In the genomic region with DNA sequence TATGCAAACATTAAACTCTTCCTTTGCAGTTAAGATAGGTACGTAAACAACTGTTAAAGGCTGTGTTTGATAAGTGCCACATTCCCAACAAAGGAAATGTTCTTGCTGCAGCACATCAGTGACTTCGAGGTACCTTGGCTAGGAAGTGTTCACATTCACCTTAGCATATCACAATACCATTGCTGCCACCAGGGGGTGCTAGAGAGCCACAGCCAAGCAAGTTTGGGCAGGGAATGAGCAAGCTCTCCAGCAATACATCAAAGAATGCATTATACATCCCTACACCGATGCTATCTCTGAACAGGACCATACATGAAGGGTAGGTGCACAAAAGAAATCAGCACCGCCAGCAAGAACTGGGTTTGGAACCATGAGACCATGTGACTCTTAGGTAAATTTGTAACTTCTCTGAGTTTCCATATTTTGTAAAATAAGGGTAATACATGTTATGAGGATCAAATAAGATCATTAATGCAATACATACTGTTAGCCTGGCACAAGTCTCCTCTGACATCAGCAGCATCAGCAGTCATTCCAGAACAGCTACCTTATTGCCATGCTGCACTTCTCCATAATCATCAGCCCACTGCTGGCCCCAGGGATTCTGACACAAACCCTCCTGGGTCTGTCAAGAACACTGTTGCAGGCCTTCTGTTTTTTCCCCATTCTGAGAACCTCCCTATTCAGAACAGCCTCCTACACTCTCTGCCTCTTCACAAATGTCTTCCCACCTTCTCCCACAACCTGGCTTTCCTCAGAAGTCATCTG, we compare ENCODE assay signal across 8 cellular contexts. TPM values are rescaled to one million over a fixed set of nuclear protein-coding genes. Genes with fewer than 3 reads are reported as not detected.
DNase-seq lines count a peak whose midpoint lies in the region; ATAC-seq, FAIRE-seq and TF ChIP-seq lines count a peak whose summit lies in the region.

No MANE protein-coding gene starts in this region.

- no peaks in the 10 kb centered on the region for H3K4me1 ChIP-seq in astrocyte (ENCODE audit: insufficient read depth, low read length)

- H3K4me2 ChIP-seq in astrocyte (ENCODE audit: low read length): no peak overlapping the region

- no peaks in the 10 kb centered on the region for H3K9me3 Mint-ChIP-seq in astrocyte (ENCODE audit: unreplicated experiment)

- FAIRE-seq in astrocyte (lab: Jason Lieb, UNC): peak; percentile 84

- H3K27ac ChIP-seq in astrocyte (ENCODE audit: low read depth, low read length): no peak overlapping the region

- no peaks in the 10 kb centered on the region for H3K27me3 ChIP-seq in astrocyte (ENCODE audit: insufficient read depth, low read length)

- peak; percentile 89 for TF ChIP-seq CTCF in GM10266 (IDR thresholded peaks at IDR 0.05; ENCODE audit: control insufficient read depth, insufficient read depth, low read depth, missing control alignments)
- peak; percentile 98 for TF ChIP-seq CTCF in astrocyte (IDR thresholded peaks at IDR 0.05; ENCODE audit: insufficient read depth, low read depth, low read length)

- H3K9me3 ChIP-seq in astrocyte (ENCODE audit: insufficient read depth, low read depth, low read length): no peaks in the 10 kb centered on the region

- H3K4me3 ChIP-seq in astrocyte (ENCODE audit: insufficient read depth, low read depth, low read length): no peak overlapping the region

- no peak overlapping the region for H3K27ac Mint-ChIP-seq in astrocyte (ENCODE audit: unreplicated experiment)

- peak; percentile 50 for ATAC-seq in HG02623 (IDR thresholded peaks at IDR 0.05; ENCODE audit: unreplicated experiment)

- H4K20me1 ChIP-seq in astrocyte (ENCODE audit: insufficient read depth, low read length): peaks cover 66% of the 10 kb centered on the region

- no peaks in the 10 kb centered on the region for H3K27me3 Mint-ChIP-seq in astrocyte (ENCODE audit: low read depth, unreplicated experiment)

- peaks cover 29% of the 10 kb centered on the region for H3K79me2 ChIP-seq in astrocyte (ENCODE audit: insufficient read depth, low read length)

- peaks cover 8% of the 10 kb centered on the region for H3K4me1 Mint-ChIP-seq in astrocyte (ENCODE audit: low read depth, unreplicated experiment)

- H3K9ac ChIP-seq in astrocyte (ENCODE audit: low read length): no peak overlapping the region

- no peaks in the 10 kb centered on the region for H3K36me3 Mint-ChIP-seq in astrocyte (ENCODE audit: low read depth, unreplicated experiment)

- peaks cover 11% of the 10 kb centered on the region for H3K36me3 ChIP-seq in astrocyte (ENCODE audit: insufficient read depth, low read length)

- H3K4me3 Mint-ChIP-seq in astrocyte (ENCODE audit: unreplicated experiment): no peak overlapping the region

- no peak overlapping the region for H2AFZ ChIP-seq in astrocyte (ENCODE audit: low read depth, low read length)

- peak; percentile 61 for DNase-seq in GM10266 (ENCODE audit: extremely low spot score)
- DNase-seq in NCI-H146 (lab: John Stamatoyannopoulos, UW): peak; percentile 75
- DNase-seq in T-helper 9 cell: peak; percentile 90
- DNase-seq in astrocyte (ENCODE audit: low read depth): peak; percentile 33
- peak; percentile 48 to 78 for DNase-seq in hippocampal formation (lab: John Stamatoyannopoulos, UW)
- DNase-seq in smooth muscle cell of the brain vasculature (ENCODE audit: low read depth, low spot score): peak; percentile 59
- DNase-seq in cortex of kidney (lab: John Stamatoyannopoulos, UW): no peak

RNA-seq across cellular contexts. Expression of gene RYK, which starts 37.6 kb away (rescaled TPM):
- total RNA-seq in astrocyte: 57.1 and 58.0 TPM in 2 replicates
